16 cellular contexts compared by ENCODE assay signal in the genomic region with DNA sequence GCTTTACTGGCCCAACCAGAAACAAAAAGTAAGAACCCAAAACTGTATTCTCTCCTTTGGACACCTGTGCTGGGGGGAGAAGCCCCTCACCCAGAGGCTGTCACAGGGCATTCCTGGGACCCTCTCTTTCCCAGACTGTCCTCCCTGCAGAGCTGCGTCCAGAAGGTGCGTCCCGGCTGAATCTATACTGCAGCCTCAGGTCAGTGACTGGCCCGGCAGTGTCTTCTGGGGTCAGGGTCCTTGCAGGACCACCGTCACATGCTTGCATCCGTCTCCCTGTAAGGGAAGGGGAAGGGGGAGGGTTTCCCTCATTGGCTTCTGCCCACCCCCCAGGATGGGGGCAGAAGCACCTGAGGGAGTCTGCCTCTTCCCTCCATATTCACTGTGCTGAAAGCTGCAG.
DNase-seq lines count a peak whose midpoint lies in the region; ATAC-seq and TF ChIP-seq lines count a peak whose summit lies in the region.
"Had no signal": no experiment of that assay in that cellular context is flagged by ENCODE, and none has a peak within 500 bp of the region (broad histone marks: within the 10 kb centered on the region; RNA-seq: fewer than 3 reads in every experiment).

No MANE protein-coding gene starts in this region.

- H3K4me3 ChIP-seq in heart right ventricle, result no peak overlapping the region

- peaks cover 3% of the 10 kb centered on the region for H3K9me3 Mint-ChIP-seq in activated CD8-positive, alpha-beta memory T cell treated with anti-CD3 and anti-CD28 coated beads, Interleukin-2, amount 10 ng/mL, durations not matched to agents 7 days and 5 days (ENCODE audit: low read depth)
- no peaks in the 10 kb centered on the region for H3K9me3 Mint-ChIP-seq in T-cell
- no peaks in the 10 kb centered on the region for H3K9me3 Mint-ChIP-seq in memory B cell

- intact Hi-C loops in heart right ventricle (cut with DNase I), result no loop called here

- no peaks in the 10 kb centered on the region for H3K27me3 Mint-ChIP-seq in activated CD8-positive, alpha-beta memory T cell treated with anti-CD3 and anti-CD28 coated beads, Interleukin-2, amount 10 ng/mL, durations not matched to agents 7 days and 5 days
- H3K27me3 Mint-ChIP-seq in T-cell, result no peaks in the 10 kb centered on the region
- no peaks in the 10 kb centered on the region for H3K27me3 Mint-ChIP-seq in memory B cell

- no peak for DNase-seq in activated CD8-positive, alpha-beta memory T cell treated with anti-CD3 and anti-CD28 coated beads, Interleukin-2, amount 10 ng/mL, durations not matched to agents 7 days and 5 days
- no peak for DNase-seq in activated CD8-positive, alpha-beta memory T cell treated with anti-CD3 and anti-CD28 coated beads for 24 hours
- no peak for DNase-seq in T-cell
- DNase-seq in memory B cell (ENCODE audit: low spot score in 2 of 2), result no peak
- DNase-seq in activated T-cell treated with anti-CD3 and anti-CD28 coated beads, Interleukin-2, amount 50 U/mL, for 48 hours, result no peak
- no peak for DNase-seq in heart right ventricle
- DNase-seq: AML-193, DMS 273 treated with DMSO at 0.1 percent for 48 hours, GOT3, Karpas-422, NCI-H2029, NCI-H2171 treated with DMSO at 0.1 percent for 48 hours, NCI-H510A, NCI-H82 had no signal

- H3K4me1 Mint-ChIP-seq in activated CD8-positive, alpha-beta memory T cell treated with anti-CD3 and anti-CD28 coated beads, Interleukin-2, amount 10 ng/mL, durations not matched to agents 7 days and 5 days, result peaks cover 18% of the 10 kb centered on the region
- H3K4me1 Mint-ChIP-seq in T-cell (peaks cover 27 to 48% (median 37%) of the 10 kb centered on the region in 3 donors), memory B cell (peaks cover 30% of the 10 kb centered on the region)

- POLR2A ChIA-PET in T-cell (lab: Charles Lee), result no interaction called here

- H3K36me3 Mint-ChIP-seq in activated CD8-positive, alpha-beta memory T cell treated with anti-CD3 and anti-CD28 coated beads, Interleukin-2, amount 10 ng/mL, durations not matched to agents 7 days and 5 days, result peaks cover 15% of the 10 kb centered on the region
- H3K36me3 Mint-ChIP-seq in T-cell (peaks cover 8% of the 10 kb centered on the region), memory B cell (no peaks in the 10 kb centered on the region)

- H3K27me3 ChIP-seq in heart right ventricle, result no peaks in the 10 kb centered on the region

- no peaks in the 10 kb centered on the region for H3K9me3 ChIP-seq in heart right ventricle

- 88 to 94% methylated on average over 6 of the region's 6 CpGs for WGBS in heart right ventricle, 2 donors

- no peak for TF ChIP-seq CTCF in heart right ventricle (IDR thresholded peaks at IDR 0.05)

- H3K27ac ChIP-seq in heart right ventricle, result no peak overlapping the region

- H3K4me3 Mint-ChIP-seq in activated CD8-positive, alpha-beta memory T cell treated with anti-CD3 and anti-CD28 coated beads, Interleukin-2, amount 10 ng/mL, durations not matched to agents 7 days and 5 days, result no peak overlapping the region
- H3K4me3 Mint-ChIP-seq in T-cell (peak overlapping the region in 1 of 3 donors; percentile 37), memory B cell (no peak overlapping the region)

- H3K4me1 ChIP-seq in heart right ventricle, result peaks cover 6 to 62% (median 33%) of the 10 kb centered on the region in 9 donors

- peaks cover 0 to 15% (median 0%) of the 10 kb centered on the region in 9 donors for H3K36me3 ChIP-seq in heart right ventricle

- H3K27ac Mint-ChIP-seq in activated CD8-positive, alpha-beta memory T cell treated with anti-CD3 and anti-CD28 coated beads, Interleukin-2, amount 10 ng/mL, durations not matched to agents 7 days and 5 days, result peak overlapping the region; percentile 3
- H3K27ac Mint-ChIP-seq in T-cell (peak overlapping the region; percentile 40 to 74), memory B cell (peak overlapping the region; percentile 60)

- ATAC-seq in activated CD8-positive, alpha-beta memory T cell treated with anti-CD3 and anti-CD28 coated beads, Interleukin-2, amount 10 ng/mL, durations not matched to agents 7 days and 5 days, result no peak
- no peak for ATAC-seq in T-cell (replicated peaks in 1 of 4)
- ATAC-seq in memory B cell (ENCODE audit: low read depth), result no peak
- no peak for ATAC-seq in HG02610 (IDR thresholded peaks at IDR 0.05; ENCODE audit: unreplicated experiment)
- no peak for ATAC-seq in heart right ventricle
- no peak for ATAC-seq in HG03442 (IDR thresholded peaks at IDR 0.05; ENCODE audit: unreplicated experiment)

- CTCF ChIA-PET in activated CD8-positive, alpha-beta memory T cell treated with anti-CD3 and anti-CD28 coated beads, Interleukin-2, amount 10 ng/mL, durations not matched to agents 7 days and 5 days (lab: Charles Lee), result no interaction called here
- CTCF ChIA-PET in T-cell (lab: Charles Lee), result no interaction called here

Comparison
In these comparisons a context has a peak if more than half of its experiments do, and no peak if none do; other contexts are left out.
1. H3K27ac Mint-ChIP-seq: peak in every context shown above with its lines; median percentile 60 in memory B cell; 57 in T-cell; 3 in activated CD8-positive, alpha-beta memory T cell treated with anti-CD3 and anti-CD28 coated beads, Interleukin-2, amount 10 ng/mL, durations not matched to agents 7 days and 5 days.